Comparison of ENCODE assay signal across 21 cellular contexts in genomic region chr12:2997989-2998670, GRCh38. TPM values are rescaled to one million over a fixed set of nuclear protein-coding genes. Genes with fewer than 3 reads are reported as not detected.
DNase-seq lines count a peak whose midpoint lies in the region; FAIRE-seq and TF ChIP-seq lines count a peak whose summit lies in the region.
"Had no signal": no experiment of that assay in that cellular context is flagged by ENCODE, and none has a peak within 500 bp of the region (broad histone marks: within the 10 kb centered on the region; RNA-seq: fewer than 3 reads in every experiment).

No MANE protein-coding gene starts in this region.

- no peak overlapping the region for H3K23ac ChIP-seq in H1 (ENCODE audit: insufficient read length)

- H4K20me1 ChIP-seq in H1 (replicated peaks in 1 of 2; ENCODE audit: control insufficient read depth in 1 of 2, insufficient read depth in 2 of 2, low read length in 2 of 2): peaks cover 0 to 25% of the 10 kb centered on the region in 2 experiments
- H4K20me1 ChIP-seq in osteoblast (ENCODE audit: insufficient read depth, low read length): peaks cover 15% of the 10 kb centered on the region

- H3K4me3 ChIP-seq in NT2/D1 (ENCODE audit: insufficient read length, low read depth) (no peak overlapping the region), H1 (ENCODE audit: extremely low read depth in 1 of 4, insufficient read depth in 2 of 4, low read depth in 3 of 4, low read length in 4 of 4) (peak overlapping the region in 3 of 4 experiments; percentile 15 to 32 (median 31); a peak in 3 of 8 replicates), osteoblast (ENCODE audit: insufficient read depth, low read length) (no peak overlapping the region)
- H3K4me3 ChIP-seq: esophagus squamous epithelium, spleen, suprapubic skin had no signal

- H4K5ac ChIP-seq in H1 (ENCODE audit: insufficient read length, low read depth, low read length): no peak overlapping the region

- DNase-seq in AG20443 (ENCODE audit: low spot score) (peak; percentile 70), NT2/D1 (ENCODE audit: low read depth, low spot score) (no peak), H1 (ENCODE audit: low read depth in 1 of 2, low spot score in 2 of 2) (no peak), osteoblast (ENCODE audit: insufficient read length, low spot score, missing footprints) (peak; percentile 84), DMS 273 (lab: John Stamatoyannopoulos, UW; ENCODE audit: unreplicated experiment) (no peak), NCI-H82 (lab: John Stamatoyannopoulos, UW) (no peak), HTR-8/SVneo (ENCODE audit: insufficient read length, low spot score) (no peak)
- no peak for DNase-seq in stimulated activated CD8-positive, alpha-beta memory T cell treated with anti-CD3 and anti-CD28 coated beads, Interleukin-4, amount 100 ng/mL, for 48 hours
- DNase-seq: activated CD4-positive, alpha-beta T cell treated with anti-CD3 and anti-CD28 coated beads for 48 hours; activated CD8-positive, alpha-beta memory T cell treated with anti-CD3 and anti-CD28 coated beads, Interleukin-2, amount 10 ng/mL, durations not matched to agents 7 days and 5 days; activated naive CD8-positive, alpha-beta T cell treated with anti-CD3 and anti-CD28 coated beads, Interleukin-2, amount 10 ng/mL, durations not matched to agents 7 days and 5 days; CD4-positive, CD25-positive, alpha-beta regulatory T cell; effector CD8-positive, alpha-beta T cell; esophagus squamous epithelium; Karpas-422; naive B cell; NCI-H1092 treated with DMSO at 0.1 percent for 48 hours; NCI-H510A treated with DMSO at 0.1 percent for 48 hours; spleen had no signal

- H3K36me3 ChIP-seq in NT2/D1 (ENCODE audit: insufficient read depth, insufficient read length, low read length): peaks cover 78% of the 10 kb centered on the region
- peaks cover 0 to 10% (median 5%) of the 10 kb centered on the region in 4 experiments; a peak in 6 of 8 replicates for H3K36me3 ChIP-seq in H1 (ENCODE audit: control insufficient read depth in 2 of 4, insufficient read depth in 4 of 4, low read length in 3 of 4)
- peaks cover 10% of the 10 kb centered on the region for H3K36me3 ChIP-seq in osteoblast (ENCODE audit: insufficient read depth, low read length)
- H3K36me3 ChIP-seq: suprapubic skin had no signal

- TF ChIP-seq CTCF in H1 (IDR thresholded peaks at IDR 0.05; ENCODE audit: control extremely low read depth in 1 of 3, insufficient read depth in 1 of 3, low read depth in 1 of 3, low read length in 3 of 3) (no peak), osteoblast (IDR thresholded peaks at IDR 0.05; ENCODE audit: extremely low read depth, low read depth, low read length) (no peak)

- H3K18ac ChIP-seq in H1 (ENCODE audit: extremely low read depth, low read length): peak overlapping the region; percentile 63; the same call in 1 of the 2 replicates

- FAIRE-seq in H1 (lab: Jason Lieb, UNC): no peak
- FAIRE-seq in HTR-8/SVneo (lab: Jason Lieb, UNC): no peak
- FAIRE-seq: GM12891 had no signal

- no peak overlapping the region for H2BK12ac ChIP-seq in H1 (ENCODE audit: low read depth, low read length)

- peak overlapping the region; percentile 16; the same call in 1 of the 2 replicates for H3K27ac ChIP-seq in H1 (ENCODE audit: low read depth, low read length)
- peak overlapping the region; percentile 74 for H3K27ac ChIP-seq in osteoblast (ENCODE audit: low read depth, low read length)
- H3K27ac ChIP-seq: spleen, suprapubic skin had no signal

- H3K27me3 ChIP-seq in NT2/D1 (ENCODE audit: insufficient read depth, insufficient read length) (no peaks in the 10 kb centered on the region), H1 (replicated peaks in 1 of 4; ENCODE audit: control insufficient read depth in 3 of 4, extremely low read depth in 1 of 4, insufficient read depth in 3 of 4, low read length in 3 of 4) (no peaks in the 10 kb centered on the region), osteoblast (ENCODE audit: insufficient read depth, low read length) (no peaks in the 10 kb centered on the region)
- H3K27me3 ChIP-seq: esophagus squamous epithelium, spleen, suprapubic skin had no signal

- H3K9ac ChIP-seq in NT2/D1 (ENCODE audit: insufficient read length, low read depth) (peak overlapping the region; percentile 27), H1 (replicated peaks in 1 of 4; ENCODE audit: extremely low read depth in 1 of 4, low read depth in 3 of 4, low read length in 3 of 4) (no peak overlapping the region)

- no peak for TF ChIP-seq EP300 in H1 (IDR thresholded peaks at IDR 0.05; ENCODE audit: borderline replicate concordance in 1 of 2, low read depth in 2 of 2, low read length in 2 of 2)

- H3K4me2 ChIP-seq in H1 (ENCODE audit: insufficient read depth in 1 of 2, low read depth in 2 of 2, low read length in 2 of 2) (peak overlapping the region; percentile 9 to 52), osteoblast (ENCODE audit: insufficient read depth, low read length) (peak overlapping the region; percentile 54)

- H3K23me2 ChIP-seq in H1 (ENCODE audit: low read depth, low read length): no peaks in the 10 kb centered on the region

- no peak overlapping the region for H3K56ac ChIP-seq in H1 (replicated peaks; ENCODE audit: insufficient read length, low read depth, low read length)

- H3K4ac ChIP-seq in H1 (replicated peaks; ENCODE audit: insufficient read length, low read depth, low read length): no peak overlapping the region

- H3K4me1 ChIP-seq in NT2/D1 (ENCODE audit: insufficient read depth, insufficient read length) (peaks cover 36% of the 10 kb centered on the region), H1 (replicated peaks in 1 of 4; ENCODE audit: control insufficient read depth in 3 of 4, insufficient read depth in 4 of 4, low read length in 3 of 4) (peaks cover 0 to 32% (median 24%) of the 10 kb centered on the region in 4 experiments; a peak in 6 of 7 replicates), osteoblast (ENCODE audit: insufficient read depth, low read length) (peaks cover 24% of the 10 kb centered on the region)
- H3K4me1 ChIP-seq: suprapubic skin had no signal

- H3K79me1 ChIP-seq in H1 (ENCODE audit: low read depth, low read length): peaks cover 13% of the 10 kb centered on the region

- H2BK5ac ChIP-seq in H1 (ENCODE audit: low read depth, low read length): 0 out of 2 replicates have a peak overlapping the region, but pooled peaks have one; percentile 78

- H2BK20ac ChIP-seq in H1 (ENCODE audit: low read length): no peak overlapping the region

- H2BK15ac ChIP-seq in H1 (ENCODE audit: low read length): no peak overlapping the region

- no peak overlapping the region for H2BK120ac ChIP-seq in H1 (replicated peaks; ENCODE audit: low read depth, low read length)

- POLR2A ChIA-PET in H1 (lab: Charles Lee; ENCODE audit: partially characterized antibody): interaction anchor here (1.0 to 1.5 kb wide), 8 partner anchors 7 to 107 kb away, joined by 3 to 6 read pairs (median 3); partner anchors contain the start of genes TEAD4 and TULP3

- no peak for TF ChIP-seq POLR2A in H1 (IDR thresholded peaks at IDR 0.05; ENCODE audit: control extremely low read depth in 1 of 2, low read depth in 2 of 2, low read length in 2 of 2)

- WGBS in H1 (ENCODE audit: extremely low coverage in 1 of 2, insufficient coverage in 1 of 2, insufficient read length in 1 of 2, insufficient replicate concordance in 2 of 2, low coverage in 1 of 2, low lambda C conversion rate in 2 of 2, missing lambda C conversion rate in 1 of 2), 2 experiments: 84 to 100% methylated on average over 2 to 15 of the region's 15 CpGs

- H4K8ac ChIP-seq in H1 (ENCODE audit: extremely low read depth, insufficient read depth, low read length): no peak overlapping the region

- H3K14ac ChIP-seq in H1 (ENCODE audit: insufficient read length): no peak overlapping the region

- TF ChIP-seq RAD21 in H1 (IDR thresholded peaks at IDR 0.05 in 1 of 2, conservative IDR thresholded peaks at IDR 0.05 in 1 of 2; ENCODE audit: low read depth in 2 of 2, low read length in 2 of 2): no peak

- no peak overlapping the region for H2AK5ac ChIP-seq in H1 (ENCODE audit: low read depth, low read length)

- peaks cover 0 to 40% of the 10 kb centered on the region in 2 experiments; a peak in 2 of 4 replicates for H3K79me2 ChIP-seq in H1 (ENCODE audit: control insufficient read depth in 1 of 2, insufficient read depth in 2 of 2, low read length in 2 of 2)
- peaks cover 27% of the 10 kb centered on the region for H3K79me2 ChIP-seq in osteoblast (ENCODE audit: insufficient read depth, low read length)

- H3K9me3 ChIP-seq in NT2/D1 (ENCODE audit: insufficient read depth, low read length) (no peaks in the 10 kb centered on the region), H1 (ENCODE audit: insufficient read depth in 2 of 2, low read depth in 1 of 2, low read length in 1 of 2) (no peaks in the 10 kb centered on the region), osteoblast (ENCODE audit: low read depth, low read length) (no peaks in the 10 kb centered on the region)
- H3K9me3 ChIP-seq: esophagus squamous epithelium, spleen, suprapubic skin had no signal

- CTCF ChIA-PET in H1 (lab: Charles Lee; ENCODE audit: partially characterized antibody): interaction anchor here (0.6 to 1.5 kb wide), 9 partner anchors 11 to 54 kb away, joined by 3 to 5 read pairs (median 3); no protein-coding TSS in a partner anchor

- no peak overlapping the region for H2AFZ ChIP-seq in H1 (ENCODE audit: low read length)
- H2AFZ ChIP-seq in osteoblast (ENCODE audit: low read length): no peak overlapping the region

- no peak overlapping the region for H4K91ac ChIP-seq in H1 (replicated peaks; ENCODE audit: insufficient read length, low read length)

TF ChIP-seq in H1, 55 proteins besides CTCF, POLR2A, EP300 and RAD21 (continues in another document):
- TF ChIP-seq EGR1 (IDR thresholded peaks at IDR 0.05; ENCODE audit: borderline replicate concordance, low read depth, low read length) (no peak), E2F6 (IDR thresholded peaks at IDR 0.05) (no peak), SP2 (IDR thresholded peaks at IDR 0.05; ENCODE audit: low read length) (no peak), CEBPB (IDR thresholded peaks at IDR 0.05; ENCODE audit: low read depth, low read length) (no peak)

RNA-seq across cellular contexts. Expression of gene TEAD4, which starts 38.9 kb away (rescaled TPM):
- 116 TPM in 2 replicates for total RNA-seq in H1 (2021; fragmentation: NEBNext Ultra II Directional; extraction: Animal tissue kit (Norgen Biotek cat#: 25700))
- 56.7 and 90.1 TPM in 2 replicates for polyA plus RNA-seq in H1 (2011; rRNA removed)
- polyA plus RNA-seq in H1 (2011; cell fraction: cytosol; rRNA removed): 73.5 TPM
- 80.7 TPM for polyA plus RNA-seq in H1 (2011; cell fraction: nucleus; rRNA removed)
- polyA plus RNA-seq in H1 (2012, experiment 1 of 2): 61.3 to 87.1 TPM (median 74.6 TPM) in 4 replicates
- 80.7 TPM for polyA plus RNA-seq in H1 (2012, experiment 2 of 2)
- polyA plus RNA-seq in H1 (2013, experiment 1 of 2): 69.8 TPM
- polyA plus RNA-seq in H1 (2013, experiment 2 of 2): 72.8 TPM
- polyA minus RNA-seq in H1 (2011; rRNA and poly(A)+ RNA removed): 53.3 and 61.0 TPM in 2 replicates
- 73.5 TPM for polyA minus RNA-seq in H1 (2011; cell fraction: cytosol; rRNA and poly(A)+ RNA removed)
- polyA minus RNA-seq in H1 (2011; cell fraction: nucleus; rRNA and poly(A)+ RNA removed): 47.6 TPM
- 15.2 and 16.2 TPM in 2 replicates for total RNA-seq in osteoblast
- total RNA-seq: activated naive CD8-positive, alpha-beta T cell treated with anti-CD3 and anti-CD28 coated beads, Interleukin-2, amount 10 ng/mL, durations not matched to agents 7 days and 5 days; CD4-positive, CD25-positive, alpha-beta regulatory T cell had no signal
- polyA plus RNA-seq: CD4-positive, CD25-positive, alpha-beta regulatory T cell had no signal

Comparison
In these comparisons a context has a peak if more than half of its experiments do, and no peak if none do; other contexts are left out.
1. DNase-seq: peak in AG20443 (single experiment) and osteoblast (single experiment); none in NT2/D1 (single experiment), H1 (0 of 2), stimulated activated CD8-positive, alpha-beta memory T cell treated with anti-CD3 and anti-CD28 coated beads, Interleukin-4, amount 100 ng/mL, for 48 hours (single experiment), DMS 273 (single experiment), NCI-H82 (single experiment) and HTR-8/SVneo (single experiment).
2. H3K4me3 ChIP-seq: peak in H1 (3 of 4); none in NT2/D1 (single experiment) and osteoblast (single experiment).